ENCODE assay signal across 16 cellular contexts in genomic region chr12:121774968-121775474, GRCh38. TPM values are rescaled to one million over a fixed set of nuclear protein-coding genes. Genes with fewer than 3 reads are reported as not detected.
DNase-seq lines count a peak whose midpoint lies in the region; ATAC-seq and TF ChIP-seq lines count a peak whose summit lies in the region.
"Had no signal": no experiment of that assay in that cellular context is flagged by ENCODE, and none has a peak within 500 bp of the region (broad histone marks: within the 10 kb centered on the region; RNA-seq: fewer than 3 reads in every experiment).

No MANE protein-coding gene starts in this region.

- H3K23ac ChIP-seq in trophoblast cell (ENCODE audit: low read length): no peak overlapping the region

- no peak overlapping the region for H2AFZ ChIP-seq in PC-9
- no peak overlapping the region for H2AFZ ChIP-seq in trophoblast cell (ENCODE audit: insufficient read depth, low read length, poor library complexity)
- H2AFZ ChIP-seq: hepatocyte had no signal

- H3K27ac ChIP-seq in PC-9: peak overlapping the region; percentile 61; the same call in 1 of the 2 replicates
- no peak overlapping the region for H3K27ac ChIP-seq in iPS-20b (ENCODE audit: low read length)
- H3K27ac ChIP-seq in trophoblast cell (ENCODE audit: low read depth, low read length): peak overlapping the region; percentile 1
- H3K27ac ChIP-seq: C4-2B, colonic mucosa, hepatocyte, KMS-11 had no signal

- H2BK5ac ChIP-seq in trophoblast cell (ENCODE audit: low read depth, low read length, poor library complexity): no peak overlapping the region

- H2BK12ac ChIP-seq in trophoblast cell (ENCODE audit: low read length): no peak overlapping the region

- peak overlapping the region; percentile 55 for H4K91ac ChIP-seq in trophoblast cell (ENCODE audit: low read depth, low read length)

- no peak overlapping the region for H4K12ac ChIP-seq in trophoblast cell (ENCODE audit: low read depth, low read length)

- no peak overlapping the region for H3K4me2 ChIP-seq in PC-9
- no peak overlapping the region for H3K4me2 ChIP-seq in trophoblast cell (ENCODE audit: low read length)
- H3K4me2 ChIP-seq: hepatocyte, KMS-11 had no signal

- no TSS peak for BruUV-seq in PC-9 (replicated peaks; lab: Mats Ljungman, UMichigan)

- ATAC-seq in HG03354 (IDR thresholded peaks at IDR 0.05; ENCODE audit: poor library complexity, severe bottlenecking, unreplicated experiment): no peak
- ATAC-seq in HG03457 (IDR thresholded peaks at IDR 0.05; ENCODE audit: unreplicated experiment): no peak

- H3K18ac ChIP-seq in trophoblast cell (ENCODE audit: low read length): no peak overlapping the region

- H3K36me3 ChIP-seq in H7 (replicated peaks; ENCODE audit: control insufficient read depth, insufficient read depth, low read length): peaks cover 2% of the 10 kb centered on the region
- no peaks in the 10 kb centered on the region for H3K36me3 ChIP-seq in PC-9 (ENCODE audit: low read depth)
- H3K36me3 ChIP-seq in iPS-20b (ENCODE audit: insufficient read depth, low read depth, low read length): peaks cover 9% of the 10 kb centered on the region
- peaks cover 5 to 13% of the 10 kb centered on the region in 2 experiments for H3K36me3 ChIP-seq in trophoblast cell (ENCODE audit: control insufficient read depth in 1 of 2, insufficient read depth in 2 of 2, low read length in 2 of 2)
- H3K36me3 ChIP-seq: colonic mucosa, vagina had no signal

- no peaks in the 10 kb centered on the region for H3K79me2 ChIP-seq in PC-9 (ENCODE audit: low read depth)
- H3K79me2 ChIP-seq in trophoblast cell (ENCODE audit: control insufficient read depth, insufficient read depth, low read length, poor library complexity): no peaks in the 10 kb centered on the region
- H3K79me2 ChIP-seq: hepatocyte had no signal

- H3K9ac ChIP-seq in iPS-20b (ENCODE audit: low read depth, low read length) (peak overlapping the region; percentile 53; the same call in 1 of the 2 replicates), trophoblast cell (ENCODE audit: low read length) (no peak overlapping the region)
- H3K9ac ChIP-seq: KMS-11 had no signal

- H3K14ac ChIP-seq in trophoblast cell (ENCODE audit: low read length): peak overlapping the region; percentile 65

- CTCF ChIA-PET in PC-9 (lab: Charles Lee): interaction anchor here (0.6 to 2.4 kb wide), 2 partner anchors 17 to 18 kb away, joined by 3 to 9 read pairs; partner anchors contain the start of gene RHOF

- no CpG with 5 or more reads among the region's 14 CpGs for WGBS in trophoblast cell (ENCODE audit: extremely low coverage, insufficient coverage, insufficient read length)

- DNase-seq in H7 (peak; percentile 92), PC-9 (peak in 1 of 2 experiments; percentile 82), trophoblast cell (no peak), pons (ENCODE audit: low spot score) (no peak)
- DNase-seq: activated CD8-positive, alpha-beta memory T cell treated with anti-CD3 and anti-CD28 coated beads for 24 hours; colonic mucosa; erythroblast; NCI-H2227 treated with DMSO at 0.1 percent for 48 hours; stimulated activated CD4-positive, alpha-beta T cell treated with anti-CD3 and anti-CD28 coated beads, Interleukin-4, amount 100 ng/mL, for 4 hours had no signal

- H3F3A ChIP-seq in PC-9 (ENCODE audit: insufficient read depth, low read depth): peaks cover 71% of the 10 kb centered on the region

- no peak overlapping the region for H3K4me3 ChIP-seq in H7 (ENCODE audit: insufficient read depth, low read depth, low read length)
- no peak overlapping the region for H3K4me3 ChIP-seq in PC-9
- no peak overlapping the region for H3K4me3 ChIP-seq in iPS-20b (ENCODE audit: low read length)
- no peak overlapping the region for H3K4me3 ChIP-seq in trophoblast cell (ENCODE audit: low read depth, low read length)
- H3K4me3 ChIP-seq: colonic mucosa, hepatocyte, vagina had no signal

- H4K20me1 ChIP-seq in PC-9 (ENCODE audit: insufficient read depth): no peaks in the 10 kb centered on the region; the same call in 1 of the 2 replicates

- H4K8ac ChIP-seq in trophoblast cell (ENCODE audit: low read depth, low read length): no peak overlapping the region

- no peak for TF ChIP-seq CTCF in PC-9 (conservative IDR thresholded peaks at IDR 0.05)

- H3K4ac ChIP-seq in trophoblast cell (ENCODE audit: low read depth, low read length): no peak overlapping the region

- POLR2A ChIA-PET in PC-9 (lab: Charles Lee; ENCODE audit: unreplicated experiment): interaction anchor here (0.6 to 1.0 kb wide), 5 partner anchors 12 to 1512 kb away, joined by 4 to 37 read pairs (median 6); no protein-coding TSS in a partner anchor

- H3K9me2 ChIP-seq in PC-9 (ENCODE audit: insufficient read depth): no peaks in the 10 kb centered on the region

- intact Hi-C loops in PC-9 (cut with micrococcal nuclease; ENCODE audit: unreplicated experiment): loop anchor here (1.0 to 5.0 kb wide), 4 partner anchors 11 to 148 kb away; partner anchors contain the start of genes ORAI1 and TMEM120B

- H3K79me1 ChIP-seq in trophoblast cell (ENCODE audit: low read length): peaks cover 6% of the 10 kb centered on the region

- peaks cover 20% of the 10 kb centered on the region for H3K4me1 ChIP-seq in PC-9 (replicated peaks; ENCODE audit: insufficient read depth)
- H3K4me1 ChIP-seq in iPS-20b (ENCODE audit: insufficient read depth, low read length): peaks cover 15% of the 10 kb centered on the region
- H3K4me1 ChIP-seq in trophoblast cell (ENCODE audit: control insufficient read depth in 1 of 2, insufficient read depth in 2 of 2, low read length in 2 of 2): peaks cover 20 to 24% of the 10 kb centered on the region in 2 experiments
- H3K4me1 ChIP-seq: vagina had no signal

- no peak overlapping the region for H2AK5ac ChIP-seq in trophoblast cell (ENCODE audit: low read length)

- H3K9me3 ChIP-seq in PC-9 (ENCODE audit: insufficient read depth, low read depth): no peaks in the 10 kb centered on the region
- no peaks in the 10 kb centered on the region for H3K9me3 ChIP-seq in iPS-20b (ENCODE audit: insufficient read depth, low read depth, low read length)
- peaks cover 2% of the 10 kb centered on the region for H3K9me3 ChIP-seq in trophoblast cell (ENCODE audit: insufficient read depth, low read depth, low read length)
- H3K9me3 ChIP-seq: colonic mucosa, vagina had no signal

- H2BK120ac ChIP-seq in trophoblast cell (ENCODE audit: insufficient read depth, low read length, poor library complexity): no peak overlapping the region

- H3K27me3 ChIP-seq in H7 (ENCODE audit: control insufficient read depth, insufficient read depth, low read length): no peaks in the 10 kb centered on the region
- no peaks in the 10 kb centered on the region for H3K27me3 ChIP-seq in PC-9 (ENCODE audit: insufficient read depth, low read depth)
- no peaks in the 10 kb centered on the region for H3K27me3 ChIP-seq in iPS-20b (ENCODE audit: insufficient read depth, low read length)
- no peaks in the 10 kb centered on the region for H3K27me3 ChIP-seq in trophoblast cell (ENCODE audit: insufficient read depth, low read length)
- H3K27me3 ChIP-seq: colonic mucosa, hepatocyte, vagina had no signal

RNA-seq across cellular contexts. Expression of gene RHOF, which starts 18.5 kb away (rescaled TPM):
- total RNA-seq in H7 (2014; rRNA removed; shearing (Covaris generic)): 23.8 and 25.5 TPM in 2 replicates
- total RNA-seq in PC-9 (2021): 132 and 179 TPM in 2 replicates
- 10.9 and 11.1 TPM in 2 replicates for polyA plus RNA-seq in trophoblast cell (2013)

RNA-seq across cellular contexts. Expression of gene SETD1B, which starts 28.8 kb away (rescaled TPM):
- total RNA-seq in H7 (2014; rRNA removed; shearing (Covaris generic)): 3.5 and 4.6 TPM in 2 replicates
- 16.4 and 22.6 TPM in 2 replicates for total RNA-seq in PC-9 (2021)
- 19.3 and 19.5 TPM in 2 replicates for polyA plus RNA-seq in trophoblast cell (2013)
